Comparison of ENCODE assay signal across 1 cellular context in the genomic region with DNA sequence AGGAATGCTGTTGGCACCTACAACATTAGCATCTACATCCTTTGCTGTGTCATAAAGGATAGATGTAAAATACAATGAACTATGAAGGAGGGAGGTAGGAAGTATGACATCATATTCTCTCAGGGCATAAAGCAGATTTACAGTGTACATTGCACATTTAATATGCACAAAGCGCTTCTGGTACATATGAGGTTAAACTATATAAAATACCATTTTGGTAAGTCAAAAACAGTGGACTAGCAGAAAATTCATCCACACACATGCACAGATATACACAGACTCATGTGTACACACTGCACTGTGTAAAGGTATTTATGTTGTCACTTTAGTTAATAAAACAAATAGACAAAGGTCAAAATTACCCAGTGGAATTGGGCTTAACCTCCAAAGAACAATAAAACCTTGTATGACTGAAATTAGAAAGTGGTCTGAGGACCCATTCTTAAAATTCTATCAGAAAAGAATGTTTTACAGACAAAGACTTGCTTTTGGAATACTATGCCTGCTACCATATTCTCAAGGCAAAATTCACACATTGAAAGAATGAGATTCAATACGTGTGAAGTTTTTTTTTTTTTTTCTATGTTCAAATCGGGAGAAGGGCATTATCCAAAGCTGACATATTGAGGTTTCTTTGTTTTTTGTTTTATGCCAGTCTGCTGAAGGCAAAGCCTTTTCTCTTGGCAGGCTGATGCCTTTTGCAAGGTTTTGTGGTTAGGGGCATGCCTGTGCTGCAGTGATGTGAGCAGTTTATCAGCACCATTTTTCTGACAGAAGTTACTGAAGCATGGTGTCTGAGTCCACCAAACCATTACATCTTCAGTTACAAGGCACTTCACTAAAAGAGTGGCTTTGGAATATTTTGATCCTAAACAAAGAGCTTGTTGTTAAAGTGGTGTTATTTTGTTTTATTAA.
TF ChIP-seq lines count a peak whose summit lies in the region.

No MANE protein-coding gene starts in this region.

TF ChIP-seq in HepG2, 621 proteins besides CTCF, POLR2A, EP300 and RAD21 (continued from another document and continues in another):
- TF ChIP-seq, protein P1, sequence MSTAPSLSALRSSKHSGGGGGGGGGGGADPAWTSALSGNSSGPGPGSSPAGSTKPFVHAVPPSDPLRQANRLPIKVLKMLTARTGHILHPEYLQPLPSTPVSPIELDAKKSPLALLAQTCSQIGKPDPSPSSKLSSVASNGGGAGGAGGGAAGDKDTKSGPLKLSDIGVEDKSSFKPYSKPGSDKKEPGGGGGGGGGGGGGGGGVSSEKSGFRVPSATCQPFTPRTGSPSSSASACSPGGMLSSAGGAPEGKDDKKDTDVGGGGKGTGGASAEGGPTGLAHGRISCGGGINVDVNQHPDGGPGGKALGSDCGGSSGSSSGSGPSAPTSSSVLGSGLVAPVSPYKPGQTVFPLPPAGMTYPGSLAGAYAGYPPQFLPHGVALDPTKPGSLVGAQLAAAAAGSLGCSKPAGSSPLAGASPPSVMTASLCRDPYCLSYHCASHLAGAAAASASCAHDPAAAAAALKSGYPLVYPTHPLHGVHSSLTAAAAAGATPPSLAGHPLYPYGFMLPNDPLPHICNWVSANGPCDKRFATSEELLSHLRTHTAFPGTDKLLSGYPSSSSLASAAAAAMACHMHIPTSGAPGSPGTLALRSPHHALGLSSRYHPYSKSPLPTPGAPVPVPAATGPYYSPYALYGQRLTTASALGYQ (CRISPR knock-in tag; IDR thresholded peaks at IDR 0.05) = peak; percentile 71; the same call in 1 of the 2 replicates
- TF ChIP-seq ZNF792 (CRISPR knock-in tag; IDR thresholded peaks at IDR 0.05) (peak; percentile 8; the same call in 1 of the 2 replicates), FOXK1 (CRISPR knock-in tag; IDR thresholded peaks at IDR 0.05; ENCODE audit: borderline replicate concordance, low read depth) (peak; percentile 71; the same call in 1 of the 2 replicates), ZBTB20 (CRISPR knock-in tag; IDR thresholded peaks at IDR 0.05; ENCODE audit: borderline replicate concordance, low read depth) (0 out of 2 replicates have a peak, but pooled peaks have one; percentile 24), SMAD3 (CRISPR knock-in tag; IDR thresholded peaks at IDR 0.05) (peak; percentile 61; the same call in 1 of the 2 replicates), TBX2 (CRISPR knock-in tag; IDR thresholded peaks at IDR 0.05; ENCODE audit: borderline replicate concordance) (peak; percentile 71), STAG1 (CRISPR knock-in tag; IDR thresholded peaks at IDR 0.05) (0 out of 2 replicates have a peak, but pooled peaks have one; percentile 19), SIX4 (CRISPR knock-in tag; IDR thresholded peaks at IDR 0.05) (0 out of 2 replicates have a peak, but pooled peaks have one; percentile 20), HNF4G (IDR thresholded peaks at IDR 0.05; ENCODE audit: borderline replicate concordance, low read depth, low read length) (peak; percentile 84), HNF4G (CRISPR knock-in tag; IDR thresholded peaks at IDR 0.05; ENCODE audit: borderline replicate concordance, low read depth) (no peak), ZNF644 (CRISPR knock-in tag; IDR thresholded peaks at IDR 0.05; ENCODE audit: low read depth) (0 out of 2 replicates have a peak, but pooled peaks have one; percentile 11), CREM (IDR thresholded peaks at IDR 0.05) (peak; percentile 80; the same call in 1 of the 2 replicates), CREM (CRISPR knock-in tag; IDR thresholded peaks at IDR 0.05) (no peak), LCORL (IDR thresholded peaks at IDR 0.05) (peak; percentile 88), LCORL (CRISPR knock-in tag; IDR thresholded peaks at IDR 0.05) (0 out of 2 replicates have a peak, but pooled peaks have one; percentile 44), RORA (CRISPR knock-in tag; IDR thresholded peaks at IDR 0.05) (0 out of 2 replicates have a peak, but pooled peaks have one; percentile 70)
- TF ChIP-seq, protein P2, sequence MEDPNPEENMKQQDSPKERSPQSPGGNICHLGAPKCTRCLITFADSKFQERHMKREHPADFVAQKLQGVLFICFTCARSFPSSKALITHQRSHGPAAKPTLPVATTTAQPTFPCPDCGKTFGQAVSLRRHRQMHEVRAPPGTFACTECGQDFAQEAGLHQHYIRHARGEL (CRISPR knock-in tag; IDR thresholded peaks at IDR 0.05) = no peak
- TF ChIP-seq, protein P3, sequence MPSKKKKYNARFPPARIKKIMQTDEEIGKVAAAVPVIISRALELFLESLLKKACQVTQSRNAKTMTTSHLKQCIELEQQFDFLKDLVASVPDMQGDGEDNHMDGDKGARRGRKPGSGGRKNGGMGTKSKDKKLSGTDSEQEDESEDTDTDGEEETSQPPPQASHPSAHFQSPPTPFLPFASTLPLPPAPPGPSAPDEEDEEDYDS (CRISPR knock-in tag; IDR thresholded peaks at IDR 0.05) = no peak; the same call in 1 of the 2 replicates
- TF ChIP-seq, protein P4, sequence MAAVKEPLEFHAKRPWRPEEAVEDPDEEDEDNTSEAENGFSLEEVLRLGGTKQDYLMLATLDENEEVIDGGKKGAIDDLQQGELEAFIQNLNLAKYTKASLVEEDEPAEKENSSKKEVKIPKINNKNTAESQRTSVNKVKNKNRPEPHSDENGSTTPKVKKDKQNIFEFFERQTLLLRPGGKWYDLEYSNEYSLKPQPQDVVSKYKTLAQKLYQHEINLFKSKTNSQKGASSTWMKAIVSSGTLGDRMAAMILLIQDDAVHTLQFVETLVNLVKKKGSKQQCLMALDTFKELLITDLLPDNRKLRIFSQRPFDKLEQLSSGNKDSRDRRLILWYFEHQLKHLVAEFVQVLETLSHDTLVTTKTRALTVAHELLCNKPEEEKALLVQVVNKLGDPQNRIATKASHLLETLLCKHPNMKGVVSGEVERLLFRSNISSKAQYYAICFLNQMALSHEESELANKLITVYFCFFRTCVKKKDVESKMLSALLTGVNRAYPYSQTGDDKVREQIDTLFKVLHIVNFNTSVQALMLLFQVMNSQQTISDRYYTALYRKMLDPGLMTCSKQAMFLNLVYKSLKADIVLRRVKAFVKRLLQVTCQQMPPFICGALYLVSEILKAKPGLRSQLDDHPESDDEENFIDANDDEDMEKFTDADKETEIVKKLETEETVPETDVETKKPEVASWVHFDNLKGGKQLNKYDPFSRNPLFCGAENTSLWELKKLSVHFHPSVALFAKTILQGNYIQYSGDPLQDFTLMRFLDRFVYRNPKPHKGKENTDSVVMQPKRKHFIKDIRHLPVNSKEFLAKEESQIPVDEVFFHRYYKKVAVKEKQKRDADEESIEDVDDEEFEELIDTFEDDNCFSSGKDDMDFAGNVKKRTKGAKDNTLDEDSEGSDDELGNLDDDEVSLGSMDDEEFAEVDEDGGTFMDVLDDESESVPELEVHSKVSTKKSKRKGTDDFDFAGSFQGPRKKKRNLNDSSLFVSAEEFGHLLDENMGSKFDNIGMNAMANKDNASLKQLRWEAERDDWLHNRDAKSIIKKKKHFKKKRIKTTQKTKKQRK (IDR thresholded peaks at IDR 0.05; ENCODE audit: low read length) = no peak
- TF ChIP-seq, protein P5, sequence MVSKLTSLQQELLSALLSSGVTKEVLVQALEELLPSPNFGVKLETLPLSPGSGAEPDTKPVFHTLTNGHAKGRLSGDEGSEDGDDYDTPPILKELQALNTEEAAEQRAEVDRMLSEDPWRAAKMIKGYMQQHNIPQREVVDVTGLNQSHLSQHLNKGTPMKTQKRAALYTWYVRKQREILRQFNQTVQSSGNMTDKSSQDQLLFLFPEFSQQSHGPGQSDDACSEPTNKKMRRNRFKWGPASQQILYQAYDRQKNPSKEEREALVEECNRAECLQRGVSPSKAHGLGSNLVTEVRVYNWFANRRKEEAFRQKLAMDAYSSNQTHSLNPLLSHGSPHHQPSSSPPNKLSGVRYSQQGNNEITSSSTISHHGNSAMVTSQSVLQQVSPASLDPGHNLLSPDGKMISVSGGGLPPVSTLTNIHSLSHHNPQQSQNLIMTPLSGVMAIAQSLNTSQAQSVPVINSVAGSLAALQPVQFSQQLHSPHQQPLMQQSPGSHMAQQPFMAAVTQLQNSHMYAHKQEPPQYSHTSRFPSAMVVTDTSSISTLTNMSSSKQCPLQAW (CRISPR knock-in tag; IDR thresholded peaks at IDR 0.05) = no peak
- TF ChIP-seq, protein P6, sequence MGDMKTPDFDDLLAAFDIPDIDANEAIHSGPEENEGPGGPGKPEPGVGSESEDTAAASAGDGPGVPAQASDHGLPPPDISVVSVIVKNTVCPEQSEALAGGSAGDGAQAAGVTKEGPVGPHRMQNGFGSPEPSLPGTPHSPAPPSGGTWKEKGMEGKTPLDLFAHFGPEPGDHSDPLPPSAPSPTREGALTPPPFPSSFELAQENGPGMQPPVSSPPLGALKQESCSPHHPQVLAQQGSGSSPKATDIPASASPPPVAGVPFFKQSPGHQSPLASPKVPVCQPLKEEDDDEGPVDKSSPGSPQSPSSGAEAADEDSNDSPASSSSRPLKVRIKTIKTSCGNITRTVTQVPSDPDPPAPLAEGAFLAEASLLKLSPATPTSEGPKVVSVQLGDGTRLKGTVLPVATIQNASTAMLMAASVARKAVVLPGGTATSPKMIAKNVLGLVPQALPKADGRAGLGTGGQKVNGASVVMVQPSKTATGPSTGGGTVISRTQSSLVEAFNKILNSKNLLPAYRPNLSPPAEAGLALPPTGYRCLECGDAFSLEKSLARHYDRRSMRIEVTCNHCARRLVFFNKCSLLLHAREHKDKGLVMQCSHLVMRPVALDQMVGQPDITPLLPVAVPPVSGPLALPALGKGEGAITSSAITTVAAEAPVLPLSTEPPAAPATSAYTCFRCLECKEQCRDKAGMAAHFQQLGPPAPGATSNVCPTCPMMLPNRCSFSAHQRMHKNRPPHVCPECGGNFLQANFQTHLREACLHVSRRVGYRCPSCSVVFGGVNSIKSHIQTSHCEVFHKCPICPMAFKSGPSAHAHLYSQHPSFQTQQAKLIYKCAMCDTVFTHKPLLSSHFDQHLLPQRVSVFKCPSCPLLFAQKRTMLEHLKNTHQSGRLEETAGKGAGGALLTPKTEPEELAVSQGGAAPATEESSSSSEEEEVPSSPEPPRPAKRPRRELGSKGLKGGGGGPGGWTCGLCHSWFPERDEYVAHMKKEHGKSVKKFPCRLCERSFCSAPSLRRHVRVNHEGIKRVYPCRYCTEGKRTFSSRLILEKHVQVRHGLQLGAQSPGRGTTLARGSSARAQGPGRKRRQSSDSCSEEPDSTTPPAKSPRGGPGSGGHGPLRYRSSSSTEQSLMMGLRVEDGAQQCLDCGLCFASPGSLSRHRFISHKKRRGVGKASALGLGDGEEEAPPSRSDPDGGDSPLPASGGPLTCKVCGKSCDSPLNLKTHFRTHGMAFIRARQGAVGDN (CRISPR knock-in tag; IDR thresholded peaks at IDR 0.05) = no peak
- TF ChIP-seq, protein P7, sequence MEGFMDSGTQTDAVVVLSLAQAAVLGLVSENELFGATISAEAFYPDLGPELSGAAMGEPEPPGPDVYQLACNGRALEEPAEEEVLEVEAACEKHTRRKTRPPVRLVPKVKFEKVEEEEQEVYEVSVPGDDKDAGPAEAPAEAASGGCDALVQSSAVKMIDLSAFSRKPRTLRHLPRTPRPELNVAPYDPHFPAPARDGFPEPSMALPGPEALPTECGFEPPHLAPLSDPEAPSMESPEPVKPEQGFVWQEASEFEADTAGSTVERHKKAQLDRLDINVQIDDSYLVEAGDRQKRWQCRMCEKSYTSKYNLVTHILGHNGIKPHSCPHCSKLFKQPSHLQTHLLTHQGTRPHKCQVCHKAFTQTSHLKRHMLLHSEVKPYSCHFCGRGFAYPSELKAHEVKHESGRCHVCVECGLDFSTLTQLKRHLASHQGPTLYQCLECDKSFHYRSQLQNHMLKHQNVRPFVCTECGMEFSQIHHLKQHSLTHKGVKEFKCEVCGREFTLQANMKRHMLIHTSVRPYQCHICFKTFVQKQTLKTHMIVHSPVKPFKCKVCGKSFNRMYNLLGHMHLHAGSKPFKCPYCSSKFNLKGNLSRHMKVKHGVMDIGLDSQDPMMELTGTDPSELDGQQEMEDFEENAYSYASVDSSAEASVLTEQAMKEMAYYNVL (CRISPR knock-in tag; IDR thresholded peaks at IDR 0.05; ENCODE audit: borderline replicate concordance) = 0 out of 2 replicates have a peak, but pooled peaks have one; percentile 15
- TF ChIP-seq, protein P8, sequence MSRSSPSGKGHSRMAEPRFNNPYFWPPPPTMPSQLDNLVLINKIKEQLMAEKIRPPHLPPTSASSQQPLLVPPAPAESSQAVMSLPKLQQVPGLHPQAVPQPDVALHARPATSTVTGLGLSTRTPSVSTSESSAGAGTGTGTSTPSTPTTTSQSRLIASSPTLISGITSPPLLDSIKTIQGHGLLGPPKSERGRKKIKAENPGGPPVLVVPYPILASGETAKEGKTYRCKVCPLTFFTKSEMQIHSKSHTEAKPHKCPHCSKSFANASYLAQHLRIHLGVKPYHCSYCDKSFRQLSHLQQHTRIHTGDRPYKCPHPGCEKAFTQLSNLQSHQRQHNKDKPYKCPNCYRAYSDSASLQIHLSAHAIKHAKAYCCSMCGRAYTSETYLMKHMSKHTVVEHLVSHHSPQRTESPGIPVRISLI (CRISPR knock-in tag; IDR thresholded peaks at IDR 0.05; ENCODE audit: borderline replicate concordance) = 0 out of 2 replicates have a peak, but pooled peaks have one; percentile 55
- TF ChIP-seq, protein P9, sequence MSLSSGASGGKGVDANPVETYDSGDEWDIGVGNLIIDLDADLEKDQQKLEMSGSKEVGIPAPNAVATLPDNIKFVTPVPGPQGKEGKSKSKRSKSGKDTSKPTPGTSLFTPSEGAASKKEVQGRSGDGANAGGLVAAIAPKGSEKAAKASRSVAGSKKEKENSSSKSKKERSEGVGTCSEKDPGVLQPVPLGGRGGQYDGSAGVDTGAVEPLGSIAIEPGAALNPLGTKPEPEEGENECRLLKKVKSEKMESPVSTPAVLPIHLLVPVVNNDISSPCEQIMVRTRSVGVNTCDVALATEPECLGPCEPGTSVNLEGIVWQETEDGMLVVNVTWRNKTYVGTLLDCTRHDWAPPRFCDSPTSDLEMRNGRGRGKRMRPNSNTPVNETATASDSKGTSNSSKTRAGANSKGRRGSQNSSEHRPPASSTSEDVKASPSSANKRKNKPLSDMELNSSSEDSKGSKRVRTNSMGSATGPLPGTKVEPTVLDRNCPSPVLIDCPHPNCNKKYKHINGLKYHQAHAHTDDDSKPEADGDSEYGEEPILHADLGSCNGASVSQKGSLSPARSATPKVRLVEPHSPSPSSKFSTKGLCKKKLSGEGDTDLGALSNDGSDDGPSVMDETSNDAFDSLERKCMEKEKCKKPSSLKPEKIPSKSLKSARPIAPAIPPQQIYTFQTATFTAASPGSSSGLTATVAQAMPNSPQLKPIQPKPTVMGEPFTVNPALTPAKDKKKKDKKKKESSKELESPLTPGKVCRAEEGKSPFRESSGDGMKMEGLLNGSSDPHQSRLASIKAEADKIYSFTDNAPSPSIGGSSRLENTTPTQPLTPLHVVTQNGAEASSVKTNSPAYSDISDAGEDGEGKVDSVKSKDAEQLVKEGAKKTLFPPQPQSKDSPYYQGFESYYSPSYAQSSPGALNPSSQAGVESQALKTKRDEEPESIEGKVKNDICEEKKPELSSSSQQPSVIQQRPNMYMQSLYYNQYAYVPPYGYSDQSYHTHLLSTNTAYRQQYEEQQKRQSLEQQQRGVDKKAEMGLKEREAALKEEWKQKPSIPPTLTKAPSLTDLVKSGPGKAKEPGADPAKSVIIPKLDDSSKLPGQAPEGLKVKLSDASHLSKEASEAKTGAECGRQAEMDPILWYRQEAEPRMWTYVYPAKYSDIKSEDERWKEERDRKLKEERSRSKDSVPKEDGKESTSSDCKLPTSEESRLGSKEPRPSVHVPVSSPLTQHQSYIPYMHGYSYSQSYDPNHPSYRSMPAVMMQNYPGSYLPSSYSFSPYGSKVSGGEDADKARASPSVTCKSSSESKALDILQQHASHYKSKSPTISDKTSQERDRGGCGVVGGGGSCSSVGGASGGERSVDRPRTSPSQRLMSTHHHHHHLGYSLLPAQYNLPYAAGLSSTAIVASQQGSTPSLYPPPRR (CRISPR knock-in tag; IDR thresholded peaks at IDR 0.05; ENCODE audit: borderline replicate concordance) = peak; percentile 81; the same call in 1 of the 2 replicates
